In the genomic region with DNA sequence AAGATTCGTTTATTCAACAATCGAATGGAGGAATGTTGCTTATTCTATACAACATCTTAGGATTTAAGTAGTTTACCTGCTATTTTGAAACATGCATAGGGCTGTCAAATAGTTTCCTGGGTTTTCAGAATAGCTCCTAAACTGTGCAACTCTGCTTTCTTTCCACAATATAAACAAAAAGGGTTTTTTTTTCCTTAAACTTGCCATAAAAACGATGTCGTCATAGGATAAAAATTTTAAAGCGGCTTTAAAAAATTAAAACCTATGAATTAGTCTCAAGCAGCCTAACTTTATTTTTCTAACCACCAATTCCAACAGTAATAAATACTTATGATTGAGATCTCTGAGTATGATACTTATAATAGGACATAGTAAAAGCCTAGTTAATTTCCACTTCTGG, we compare ENCODE assay signal across 19 cellular contexts.
"Had no signal": no experiment of that assay in that cellular context is flagged by ENCODE, and none has a peak within 500 bp of the region (broad histone marks: within the 10 kb centered on the region; RNA-seq: fewer than 3 reads in every experiment).

No MANE protein-coding gene starts in this region.

- H3K4me1 ChIP-seq: adrenal gland had no signal

- H3K27me3 Mint-ChIP-seq: effector memory CD8-positive, alpha-beta T cell; T-cell had no signal

- H3K4me3 Mint-ChIP-seq: activated CD8-positive, alpha-beta T cell treated with anti-CD3 and anti-CD28 coated beads, Interleukin-2, amount 10 ng/mL, durations not matched to agents 7 days and 5 days; effector memory CD8-positive, alpha-beta T cell; neural crest cell; T-cell; T-helper 2 cell treated with Interferon-gamma antibody and Interleukin-4, amounts not matched to agents 5 μg/mL and 100 μg/mL, for 36 hours had no signal

- H3K9me3 ChIP-seq: adrenal gland, esophagus muscularis mucosa, mucosa of descending colon, upper lobe of left lung had no signal

- H3K9me3 Mint-ChIP-seq: effector memory CD8-positive, alpha-beta T cell; T-cell had no signal

- H3K36me3 ChIP-seq: adrenal gland, esophagus muscularis mucosa, heart right ventricle, upper lobe of left lung, WERI-Rb-1 had no signal

- H3K4me3 ChIP-seq: adrenal gland, esophagus muscularis mucosa, heart right ventricle, mucosa of descending colon, upper lobe of left lung had no signal

- H3K4me1 Mint-ChIP-seq: neural crest cell had no signal

- DNase-seq: activated CD4-positive, alpha-beta T cell treated with anti-CD3 and anti-CD28 coated beads, Interleukin-2, amount 50 U/mL, for 1 hour; activated CD4-positive, CD25-positive, alpha-beta regulatory T cell treated with anti-CD3 and anti-CD28 coated beads, Interleukin-2, amount 50 U/mL, for 72 hours; activated CD8-positive, alpha-beta T cell treated with anti-CD3 and anti-CD28 coated beads, Interleukin-2, amount 10 ng/mL, durations not matched to agents 7 days and 5 days; adrenal gland; central memory CD4-positive, alpha-beta T cell; effector memory CD8-positive, alpha-beta T cell; left colon; mucosa of descending colon; retina; stimulated activated CD4-positive, alpha-beta T cell treated with anti-CD3 and anti-CD28 coated beads, Interleukin-4, amount 100 ng/mL, for 24 hours; stimulated activated naive CD4-positive, alpha-beta T cell treated with Interleukin-2 at 50 U/mL for 16 hours; T-cell; upper lobe of left lung; WERI-Rb-1 had no signal

- H3K27ac Mint-ChIP-seq: activated CD8-positive, alpha-beta T cell treated with anti-CD3 and anti-CD28 coated beads, Interleukin-2, amount 10 ng/mL, durations not matched to agents 7 days and 5 days; activated naive CD4-positive, alpha-beta T cell treated with anti-CD3 and anti-CD28 coated beads, Interleukin-2, amount 50 U/mL, for 72 hours; T-helper 2 cell treated with Interferon-gamma antibody and Interleukin-4, amounts not matched to agents 5 μg/mL and 100 μg/mL, for 36 hours had no signal

- H3K27ac ChIP-seq: adrenal gland, esophagus muscularis mucosa, WERI-Rb-1 had no signal

- H3K27me3 ChIP-seq: adrenal gland, esophagus muscularis mucosa, heart right ventricle, upper lobe of left lung had no signal
